9 cellular contexts compared by ENCODE assay signal in the genomic region with DNA sequence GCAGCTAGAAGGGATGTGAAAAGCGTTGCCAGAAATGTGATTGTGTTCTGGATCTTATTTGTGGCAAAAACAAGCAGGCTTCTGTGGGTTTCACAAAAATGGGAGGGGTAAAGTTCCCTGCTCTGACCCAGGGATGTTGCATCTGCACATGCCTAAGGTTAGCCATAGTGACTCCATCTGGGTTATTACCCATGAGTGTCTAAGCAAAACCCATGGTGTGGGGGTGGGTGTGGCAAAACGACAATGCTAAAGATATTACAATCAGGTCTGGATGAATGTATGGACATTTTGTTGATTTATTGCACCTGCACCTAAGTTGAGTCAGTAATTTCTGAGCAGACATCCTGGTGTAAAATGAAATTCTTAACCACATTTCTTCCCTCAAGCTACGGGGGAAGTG.
"Had no signal": no experiment of that assay in that cellular context is flagged by ENCODE, and none has a peak within 500 bp of the region (broad histone marks: within the 10 kb centered on the region; RNA-seq: fewer than 3 reads in every experiment).

No MANE protein-coding gene starts in this region.

- DNase-seq: GM23248, GOT3, H7, H9, HCEC 1CT, HFFc6 had no signal

- H3K27ac ChIP-seq: GM23248 had no signal

- H3K4me1 ChIP-seq: HAP-1 had no signal

- H3K9me3 ChIP-seq: HAP-1 had no signal

- H3K36me3 ChIP-seq: HAP-1 had no signal

- H2AFZ ChIP-seq: GM23248, GM23338 had no signal

- H3K4me2 ChIP-seq: GM23338 had no signal

- ATAC-seq: GM23338, HCT116 had no signal

- H3K9ac ChIP-seq: GM23248 had no signal

- H3K4me3 ChIP-seq: GM23248, GM23338, HAP-1 had no signal
